Comparison of ENCODE assay signal across 1 cellular context in genomic region chr10:12351889-12352288, GRCh38.
TF ChIP-seq lines count a peak whose summit lies in the region.

No MANE protein-coding gene starts in this region.

TF ChIP-seq in GM23338, 12 proteins besides CTCF, POLR2A, EP300 and RAD21 (continued from another document):
- TF ChIP-seq EZH2 (IDR thresholded peaks at IDR 0.05; ENCODE audit: low read depth, unreplicated experiment) (no peak), CREB1 (CRISPR knock-in tag; IDR thresholded peaks at IDR 0.05; ENCODE audit: low read depth) (no peak), JUNB (IDR thresholded peaks at IDR 0.05; ENCODE audit: unreplicated experiment) (no peak), POLR2AphosphoS5 (IDR thresholded peaks at IDR 0.05; ENCODE audit: low read depth) (no peak), ZNF114 (CRISPR knock-in tag; IDR thresholded peaks at IDR 0.05) (no peak), NANOG (IDR thresholded peaks at IDR 0.05; ENCODE audit: borderline replicate concordance) (no peak)
- TF ChIP-seq, protein P1, sequence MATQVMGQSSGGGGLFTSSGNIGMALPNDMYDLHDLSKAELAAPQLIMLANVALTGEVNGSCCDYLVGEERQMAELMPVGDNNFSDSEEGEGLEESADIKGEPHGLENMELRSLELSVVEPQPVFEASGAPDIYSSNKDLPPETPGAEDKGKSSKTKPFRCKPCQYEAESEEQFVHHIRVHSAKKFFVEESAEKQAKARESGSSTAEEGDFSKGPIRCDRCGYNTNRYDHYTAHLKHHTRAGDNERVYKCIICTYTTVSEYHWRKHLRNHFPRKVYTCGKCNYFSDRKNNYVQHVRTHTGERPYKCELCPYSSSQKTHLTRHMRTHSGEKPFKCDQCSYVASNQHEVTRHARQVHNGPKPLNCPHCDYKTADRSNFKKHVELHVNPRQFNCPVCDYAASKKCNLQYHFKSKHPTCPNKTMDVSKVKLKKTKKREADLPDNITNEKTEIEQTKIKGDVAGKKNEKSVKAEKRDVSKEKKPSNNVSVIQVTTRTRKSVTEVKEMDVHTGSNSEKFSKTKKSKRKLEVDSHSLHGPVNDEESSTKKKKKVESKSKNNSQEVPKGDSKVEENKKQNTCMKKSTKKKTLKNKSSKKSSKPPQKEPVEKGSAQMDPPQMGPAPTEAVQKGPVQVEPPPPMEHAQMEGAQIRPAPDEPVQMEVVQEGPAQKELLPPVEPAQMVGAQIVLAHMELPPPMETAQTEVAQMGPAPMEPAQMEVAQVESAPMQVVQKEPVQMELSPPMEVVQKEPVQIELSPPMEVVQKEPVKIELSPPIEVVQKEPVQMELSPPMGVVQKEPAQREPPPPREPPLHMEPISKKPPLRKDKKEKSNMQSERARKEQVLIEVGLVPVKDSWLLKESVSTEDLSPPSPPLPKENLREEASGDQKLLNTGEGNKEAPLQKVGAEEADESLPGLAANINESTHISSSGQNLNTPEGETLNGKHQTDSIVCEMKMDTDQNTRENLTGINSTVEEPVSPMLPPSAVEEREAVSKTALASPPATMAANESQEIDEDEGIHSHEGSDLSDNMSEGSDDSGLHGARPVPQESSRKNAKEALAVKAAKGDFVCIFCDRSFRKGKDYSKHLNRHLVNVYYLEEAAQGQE (IDR thresholded peaks at IDR 0.05; ENCODE audit: unreplicated experiment) = no peak
TF ChIP-seq in GM23338: peak in this region for 0.
